ENCODE assay signal across 9 cellular contexts in the genomic region with DNA sequence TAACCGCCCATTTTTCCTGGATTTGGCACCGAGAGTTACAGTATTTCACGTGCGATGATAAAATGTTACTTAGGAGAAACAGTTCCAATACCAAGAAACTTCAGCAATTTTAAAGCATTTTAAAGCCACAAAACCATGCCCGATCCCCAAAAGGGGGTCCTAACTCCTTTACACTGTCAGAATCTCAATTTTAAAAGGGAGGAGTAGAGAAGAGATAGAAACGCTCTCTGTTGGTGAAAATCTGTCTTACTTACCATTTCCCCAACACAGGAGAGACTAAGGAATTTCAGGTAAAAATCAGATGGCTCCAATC. TPM values are rescaled to one million over a fixed set of nuclear protein-coding genes. Genes with fewer than 3 reads are reported as not detected.
A peak's percentile ranks its signal among the peaks of the same experiment; 100 is the strongest.
DNase-seq lines count a peak whose midpoint lies in the region; ATAC-seq lines count a peak whose summit lies in the region.
"Had no signal": no experiment of that assay in that cellular context is flagged by ENCODE, and none has a peak within 500 bp of the region (broad histone marks: within the 10 kb centered on the region; RNA-seq: fewer than 3 reads in every experiment).

No MANE protein-coding gene starts in this region.

- no peaks in the 10 kb centered on the region for H3K9me3 Mint-ChIP-seq in activated T-helper 17 cell treated with anti-CD3 and anti-CD28 coated beads, Interleukin-2, amount 50 U/mL, for 72 hours
- no peaks in the 10 kb centered on the region for H3K9me3 Mint-ChIP-seq in stimulated activated naive B cell treated with anti-CD40 and anti-IgM and Interleukin-4, amounts not matched to agents 10 μg/mL and 1 μg/mL and 100 μg/mL, for 72 hours

- H3K4me1 ChIP-seq in HUES6 (ENCODE audit: control insufficient read depth, insufficient read depth, low read length) (peaks cover 10% of the 10 kb centered on the region; the same call in 1 of the 2 replicates), iPS-18a (ENCODE audit: control insufficient read depth, low read depth, low read length) (peaks cover 6% of the 10 kb centered on the region)

- peaks cover 23% of the 10 kb centered on the region for H3K4me1 Mint-ChIP-seq in activated T-helper 17 cell treated with anti-CD3 and anti-CD28 coated beads, Interleukin-2, amount 50 U/mL, for 72 hours
- H3K4me1 Mint-ChIP-seq in stimulated activated naive B cell treated with anti-CD40 and anti-IgM and Interleukin-4, amounts not matched to agents 10 μg/mL and 1 μg/mL and 100 μg/mL, for 72 hours = peaks cover 30 to 65% of the 10 kb centered on the region in 2 donors

- peak overlapping the region; percentile 98 for H3K27ac Mint-ChIP-seq in activated T-helper 17 cell treated with anti-CD3 and anti-CD28 coated beads, Interleukin-2, amount 50 U/mL, for 72 hours
- peak overlapping the region; percentile 99 for H3K27ac Mint-ChIP-seq in stimulated activated naive B cell treated with anti-CD40 and anti-IgM and Interleukin-4, amounts not matched to agents 10 μg/mL and 1 μg/mL and 100 μg/mL, for 72 hours

- H3K4me3 ChIP-seq in HUES6 (ENCODE audit: low read depth, low read length) = peak overlapping the region; percentile 97
- H3K4me3 ChIP-seq in iPS-18a (ENCODE audit: low read length) = peak overlapping the region; percentile 87

- peaks cover 10% of the 10 kb centered on the region for H3K36me3 ChIP-seq in HUES6 (ENCODE audit: control insufficient read depth, insufficient read depth, low read length)
- peaks cover 10% of the 10 kb centered on the region for H3K36me3 ChIP-seq in iPS-18a (ENCODE audit: control insufficient read depth, low read depth, low read length)

- H3K9me3 ChIP-seq in HUES6 (ENCODE audit: control insufficient read depth, insufficient read depth, low read depth, low read length) (no peaks in the 10 kb centered on the region), iPS-18a (ENCODE audit: control insufficient read depth, low read depth, low read length) (no peaks in the 10 kb centered on the region)

- H3K27me3 Mint-ChIP-seq in activated T-helper 17 cell treated with anti-CD3 and anti-CD28 coated beads, Interleukin-2, amount 50 U/mL, for 72 hours = no peaks in the 10 kb centered on the region
- no peaks in the 10 kb centered on the region for H3K27me3 Mint-ChIP-seq in stimulated activated naive B cell treated with anti-CD40 and anti-IgM and Interleukin-4, amounts not matched to agents 10 μg/mL and 1 μg/mL and 100 μg/mL, for 72 hours

- H3K4me3 Mint-ChIP-seq in activated T-helper 17 cell treated with anti-CD3 and anti-CD28 coated beads, Interleukin-2, amount 50 U/mL, for 72 hours = peak overlapping the region; percentile 99
- peak overlapping the region; percentile 98 to 100 for H3K4me3 Mint-ChIP-seq in stimulated activated naive B cell treated with anti-CD40 and anti-IgM and Interleukin-4, amounts not matched to agents 10 μg/mL and 1 μg/mL and 100 μg/mL, for 72 hours

- peaks cover 83% of the 10 kb centered on the region for H3K36me3 Mint-ChIP-seq in activated T-helper 17 cell treated with anti-CD3 and anti-CD28 coated beads, Interleukin-2, amount 50 U/mL, for 72 hours (ENCODE audit: low read depth)
- peaks cover 44 to 56% of the 10 kb centered on the region in 2 donors for H3K36me3 Mint-ChIP-seq in stimulated activated naive B cell treated with anti-CD40 and anti-IgM and Interleukin-4, amounts not matched to agents 10 μg/mL and 1 μg/mL and 100 μg/mL, for 72 hours

- no peak for ATAC-seq in activated T-helper 17 cell treated with anti-CD3 and anti-CD28 coated beads, Interleukin-2, amount 50 U/mL, for 72 hours (replicated peaks)
- ATAC-seq in stimulated activated naive B cell treated with anti-CD40 and anti-IgM and Interleukin-4, amounts not matched to agents 10 μg/mL and 1 μg/mL and 100 μg/mL, for 72 hours (replicated peaks) = no peak

- DNase-seq in stimulated activated naive B cell treated with anti-CD40 and anti-IgM and Interleukin-4, amounts not matched to agents 10 μg/mL and 1 μg/mL and 100 μg/mL, for 72 hours = no peak
- DNase-seq in HCEC 1CT = no peak
- no peak for DNase-seq in activated effector memory CD4-positive, alpha-beta T cell treated with anti-CD3 and anti-CD28 coated beads, Interleukin-2, amount 50 U/mL, for 16 hours
- DNase-seq in stimulated activated CD4-positive, alpha-beta T cell treated with anti-CD3 and anti-CD28 coated beads, Interleukin-15, amount 100 ng/mL, for 24 hours = no peak
- no peak for DNase-seq in activated CD4-positive, alpha-beta T cell treated with anti-CD3 and anti-CD28 coated beads, Interleukin-2, amount 50 U/mL, for 1 hour

- H3K27ac ChIP-seq in HUES6 (ENCODE audit: low read depth, low read length) (peak overlapping the region; percentile 98), iPS-18a (ENCODE audit: low read length) (peak overlapping the region; percentile 99)

- H3K27me3 ChIP-seq in HUES6 (ENCODE audit: control insufficient read depth, insufficient read depth, low read length) (no peaks in the 10 kb centered on the region), iPS-18a (ENCODE audit: control insufficient read depth, insufficient read depth, low read length) (no peaks in the 10 kb centered on the region)

- H3K9ac ChIP-seq in HUES6 (ENCODE audit: low read length) = peak overlapping the region; percentile 99
- H3K9ac ChIP-seq in iPS-18a (ENCODE audit: low read length) = peak overlapping the region; percentile 94

RNA-seq across cellular contexts. Expression of a gene that starts 0.5 kb away (rescaled TPM):
- 100 to 1,000 TPM; 162 to 180 TPM for total RNA-seq in activated T-helper 17 cell treated with anti-CD3 and anti-CD28 coated beads, Interleukin-2, amount 50 U/mL, for 72 hours

RNA-seq across cellular contexts. Expression of a gene that starts 11.0 kb away (rescaled TPM):
- total RNA-seq in activated T-helper 17 cell treated with anti-CD3 and anti-CD28 coated beads, Interleukin-2, amount 50 U/mL, for 72 hours = 1 to 10 TPM in 1 of 2 donors, under 1 TPM in 1; 0.50 to 2.3 TPM
- total RNA-seq: LHCN-M2 had no signal

RNA-seq across cellular contexts. Expression of a gene that starts 16.0 kb away (rescaled TPM):
- not detected for total RNA-seq in activated T-helper 17 cell treated with anti-CD3 and anti-CD28 coated beads, Interleukin-2, amount 50 U/mL, for 72 hours
- total RNA-seq: LHCN-M2 had no signal

RNA-seq across cellular contexts. Expression of a gene that starts 23.9 kb away (rescaled TPM):
- total RNA-seq in activated T-helper 17 cell treated with anti-CD3 and anti-CD28 coated beads, Interleukin-2, amount 50 U/mL, for 72 hours = 10 to 100 TPM; 10.7 to 11.8 TPM

RNA-seq across cellular contexts. Expression of a gene that starts 32.0 kb away (rescaled TPM):
- 1 to 10 TPM in 1 of 2 donors, under 1 TPM in 1; 0.63 to 3.5 TPM for total RNA-seq in activated T-helper 17 cell treated with anti-CD3 and anti-CD28 coated beads, Interleukin-2, amount 50 U/mL, for 72 hours
